14 cellular contexts compared by ENCODE assay signal in the genomic region with DNA sequence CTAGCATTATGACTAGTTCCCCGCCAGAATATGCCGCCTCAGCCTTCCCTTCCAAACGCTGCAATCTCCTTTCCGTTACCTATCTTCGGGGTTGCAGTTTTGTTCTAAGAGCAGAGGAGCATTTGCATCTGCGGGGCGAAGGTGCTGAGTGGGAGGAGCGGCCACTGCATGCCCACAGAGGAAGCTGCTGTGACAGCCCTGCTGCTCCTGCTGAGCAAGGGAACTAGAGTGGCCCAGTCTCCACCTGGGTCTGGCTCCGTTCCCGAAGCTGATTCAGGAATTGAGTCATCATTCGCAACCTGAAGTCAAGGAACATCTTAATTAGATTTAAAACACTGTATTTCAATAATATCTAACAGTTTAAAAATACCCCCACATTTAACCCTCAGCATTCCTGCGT.
DNase-seq lines count a peak whose midpoint lies in the region; ATAC-seq and TF ChIP-seq lines count a peak whose summit lies in the region.
"Had no signal": no experiment of that assay in that cellular context is flagged by ENCODE, and none has a peak within 500 bp of the region (broad histone marks: within the 10 kb centered on the region; RNA-seq: fewer than 3 reads in every experiment).

No MANE protein-coding gene starts in this region.

- DNase-seq in H9 (no peak), SW480 (ENCODE audit: low spot score) (peak; percentile 62), hepatocyte (ENCODE audit: low spot score) (peak; percentile 38), progenitor cell of endocrine pancreas (ENCODE audit: low spot score, unreplicated experiment) (no peak), GM19240 (ENCODE audit: insufficient read length, low spot score) (no peak)
- no peak for DNase-seq in stimulated activated effector memory CD8-positive, alpha-beta T cell treated with anti-CD3 and anti-CD28 coated beads, Interleukin-12 subunit alpha, Interleukin-12 subunit beta, amount 100 ng/mL, for 72 hours (ENCODE audit: low spot score in 2 of 2)
- DNase-seq: activated CD4-positive, alpha-beta T cell treated with anti-CD3 and anti-CD28 coated beads, Interleukin-2, amount 50 U/mL, for 4 hours; activated naive CD4-positive, alpha-beta T cell treated with Interleukin-2 at 50 U/mL for 16 hours; CD4-positive, alpha-beta T cell; NCI-H1436; NCI-H82 had no signal

- H3K14ac ChIP-seq in H9 (ENCODE audit: insufficient read depth, low read length) = no peak overlapping the region

- H3K79me1 ChIP-seq in H9 (ENCODE audit: insufficient read depth, low read depth, low read length, poor library complexity, severe bottlenecking) = no peaks in the 10 kb centered on the region

- H3K27ac Mint-ChIP-seq in H9 (peak overlapping the region in 2 of 3 experiments; percentile 17 to 31; a peak in 2 of 7 replicates), progenitor cell of endocrine pancreas (peak overlapping the region; percentile 26)
- no peak overlapping the region for H3K27ac Mint-ChIP-seq in stimulated activated effector memory CD8-positive, alpha-beta T cell treated with anti-CD3 and anti-CD28 coated beads, Interleukin-12 subunit alpha, Interleukin-12 subunit beta, amount 100 ng/mL, for 72 hours
- H3K27ac Mint-ChIP-seq: CD4-positive, alpha-beta T cell; dendritic cell treated with granulocyte-macrophage colony-stimulating factor and Interleukin-4, amounts not matched to agents 40 ng/mL and 50 ng/mL, for 4 days had no signal

- no peak overlapping the region for H2BK5ac ChIP-seq in H9 (ENCODE audit: insufficient read length, low read length)

- H2AFZ ChIP-seq in H9 (ENCODE audit: low read length) (no peak overlapping the region), hepatocyte (no peak overlapping the region)

- no peaks in the 10 kb centered on the region for H3K23me2 ChIP-seq in H9 (ENCODE audit: insufficient read length, low read depth, low read length, poor library complexity, severe bottlenecking)

- TF ChIP-seq CTCF in H9 (conservative IDR thresholded peaks at IDR 0.05) = no peak
- TF ChIP-seq CTCF in hepatocyte (IDR thresholded peaks at IDR 0.05; ENCODE audit: poor library complexity) = no peak
- TF ChIP-seq CTCF in progenitor cell of endocrine pancreas (IDR thresholded peaks at IDR 0.05; ENCODE audit: unreplicated experiment) = no peak

- no peak for ATAC-seq in stimulated activated effector memory CD8-positive, alpha-beta T cell treated with anti-CD3 and anti-CD28 coated beads, Interleukin-12 subunit alpha, Interleukin-12 subunit beta, amount 100 ng/mL, for 72 hours
- ATAC-seq in GM21515 (IDR thresholded peaks at IDR 0.05; ENCODE audit: unreplicated experiment) (no peak), HG03571 (IDR thresholded peaks at IDR 0.05; ENCODE audit: unreplicated experiment) (no peak)

- H2BK120ac ChIP-seq in H9 (ENCODE audit: low read depth, low read length, poor library complexity, severe bottlenecking) = no peak overlapping the region

- no peak overlapping the region for H3K23ac ChIP-seq in H9 (ENCODE audit: insufficient read length, low read depth, low read length)

- H3K4ac ChIP-seq in H9 (ENCODE audit: low read depth, low read length) = no peak overlapping the region

- WGBS in H9 (ENCODE audit: extremely low coverage, insufficient read length, low lambda C conversion rate) = no CpG with 5 or more reads among the region's 12 CpGs
- 69% methylated on average over 12 of the region's 12 CpGs for WGBS in hepatocyte (ENCODE audit: low lambda C conversion rate, missing lambda C conversion rate)

- H2BK12ac ChIP-seq in H9 (ENCODE audit: insufficient read length, low read depth, low read length) = no peak overlapping the region

- no peaks in the 10 kb centered on the region for H3K27me3 Mint-ChIP-seq in H9 (ENCODE audit: low read depth)
- peaks cover 14% of the 10 kb centered on the region for H3K27me3 Mint-ChIP-seq in progenitor cell of endocrine pancreas

- no peak overlapping the region for H3K4me3 Mint-ChIP-seq in H9
- no peak overlapping the region for H3K4me3 Mint-ChIP-seq in progenitor cell of endocrine pancreas (ENCODE audit: low read depth)
- H3K4me3 Mint-ChIP-seq in stimulated activated effector memory CD8-positive, alpha-beta T cell treated with anti-CD3 and anti-CD28 coated beads, Interleukin-12 subunit alpha, Interleukin-12 subunit beta, amount 100 ng/mL, for 72 hours = no peak overlapping the region
- H3K4me3 Mint-ChIP-seq: CD4-positive, alpha-beta T cell; dendritic cell treated with granulocyte-macrophage colony-stimulating factor and Interleukin-4, amounts not matched to agents 40 ng/mL and 50 ng/mL, for 4 days had no signal

- H3K4me1 ChIP-seq in H9 (ENCODE audit: insufficient read depth, low read length) = peaks cover 19% of the 10 kb centered on the region; the same call in 1 of the 2 replicates
- H3K4me1 ChIP-seq in hepatocyte (ENCODE audit: insufficient read depth) = peaks cover 20% of the 10 kb centered on the region

- H3K79me2 ChIP-seq in H9 (ENCODE audit: insufficient read depth, low read length) (no peaks in the 10 kb centered on the region), hepatocyte (no peaks in the 10 kb centered on the region)

- no peaks in the 10 kb centered on the region for H4K20me1 ChIP-seq in H9 (ENCODE audit: control insufficient read depth, insufficient read depth, insufficient read length)
- H4K20me1 ChIP-seq in hepatocyte (ENCODE audit: insufficient read depth, poor library complexity, severe bottlenecking) = no peaks in the 10 kb centered on the region

- H4K91ac ChIP-seq in H9 (ENCODE audit: insufficient read length, low read depth, low read length) = no peak overlapping the region

- H3K9me3 ChIP-seq in H9 (ENCODE audit: control insufficient read depth, low read depth, low read length) (no peaks in the 10 kb centered on the region), hepatocyte (ENCODE audit: low read depth) (no peaks in the 10 kb centered on the region)

- no peak overlapping the region for H4K8ac ChIP-seq in H9 (replicated peaks; ENCODE audit: insufficient read length, low read depth, low read length)

- no peak overlapping the region for H3T11ph ChIP-seq in H9 (ENCODE audit: low read length)

- no peaks in the 10 kb centered on the region for H3K36me3 Mint-ChIP-seq in H9 (ENCODE audit: insufficient read depth in 1 of 3, low read depth in 3 of 3)
- no peaks in the 10 kb centered on the region for H3K36me3 Mint-ChIP-seq in progenitor cell of endocrine pancreas (ENCODE audit: insufficient read depth)
- no peaks in the 10 kb centered on the region for H3K36me3 Mint-ChIP-seq in stimulated activated effector memory CD8-positive, alpha-beta T cell treated with anti-CD3 and anti-CD28 coated beads, Interleukin-12 subunit alpha, Interleukin-12 subunit beta, amount 100 ng/mL, for 72 hours

- H3K27me3 ChIP-seq in H9 (ENCODE audit: insufficient read depth, low read length) (no peaks in the 10 kb centered on the region), hepatocyte (no peaks in the 10 kb centered on the region)

- H3K56ac ChIP-seq in H9 (ENCODE audit: insufficient read length, low read depth, low read length) = no peak overlapping the region

- H3K9ac ChIP-seq in H9 (ENCODE audit: extremely low read depth, insufficient read length, low read length) = no peak overlapping the region

- H3K9me3 Mint-ChIP-seq in H9 (no peaks in the 10 kb centered on the region), progenitor cell of endocrine pancreas (ENCODE audit: low read depth) (no peaks in the 10 kb centered on the region)
- no peaks in the 10 kb centered on the region for H3K9me3 Mint-ChIP-seq in stimulated activated effector memory CD8-positive, alpha-beta T cell treated with anti-CD3 and anti-CD28 coated beads, Interleukin-12 subunit alpha, Interleukin-12 subunit beta, amount 100 ng/mL, for 72 hours
- H3K9me3 Mint-ChIP-seq: CD4-positive, alpha-beta T cell; dendritic cell treated with granulocyte-macrophage colony-stimulating factor and Interleukin-4, amounts not matched to agents 40 ng/mL and 50 ng/mL, for 4 days had no signal

- H2BK15ac ChIP-seq in H9 (ENCODE audit: low read depth, low read length) = no peak overlapping the region

- H3K9me2 ChIP-seq in hepatocyte (replicated peaks; ENCODE audit: insufficient read depth) = no peaks in the 10 kb centered on the region

- no peak overlapping the region for H3K4me3 ChIP-seq in hepatocyte

- no peak overlapping the region for H3K18ac ChIP-seq in H9 (ENCODE audit: insufficient read length, low read depth, low read length)

- H3K4me2 ChIP-seq in H9 (ENCODE audit: insufficient read depth, insufficient read length, low read length) = no peak overlapping the region
- peak overlapping the region; percentile 38 for H3K4me2 ChIP-seq in hepatocyte

- peaks cover 47 to 48% of the 10 kb centered on the region in 2 experiments for H3K4me1 Mint-ChIP-seq in H9
- H3K4me1 Mint-ChIP-seq in progenitor cell of endocrine pancreas (ENCODE audit: low read depth) = peaks cover 39% of the 10 kb centered on the region
- no peaks in the 10 kb centered on the region for H3K4me1 Mint-ChIP-seq in stimulated activated effector memory CD8-positive, alpha-beta T cell treated with anti-CD3 and anti-CD28 coated beads, Interleukin-12 subunit alpha, Interleukin-12 subunit beta, amount 100 ng/mL, for 72 hours

- H4K5ac ChIP-seq in H9 (ENCODE audit: insufficient read length, low read depth, low read length) = no peak overlapping the region

- no peak overlapping the region for H3K27ac ChIP-seq in H9 (ENCODE audit: insufficient read length, low read depth, low read length)
- H3K27ac ChIP-seq in hepatocyte = peak overlapping the region; percentile 67

- H2AK5ac ChIP-seq in H9 (ENCODE audit: insufficient read length, low read length) = no peak overlapping the region

- no peak overlapping the region for H2BK20ac ChIP-seq in H9 (ENCODE audit: low read depth, low read length, poor library complexity, severe bottlenecking)

- no peaks in the 10 kb centered on the region for H3K36me3 ChIP-seq in hepatocyte (replicated peaks; ENCODE audit: insufficient read depth, low read depth)

Comparison
In these comparisons a context has a peak if more than half of its experiments do, and no peak if none do; other contexts are left out.
1. DNase-seq: peak in SW480 (single experiment) and hepatocyte (single experiment); none in H9 (single experiment), progenitor cell of endocrine pancreas (single experiment), stimulated activated effector memory CD8-positive, alpha-beta T cell treated with anti-CD3 and anti-CD28 coated beads, Interleukin-12 subunit alpha, Interleukin-12 subunit beta, amount 100 ng/mL, for 72 hours (0 of 2) and GM19240 (single experiment).